Comparison of ENCODE assay signal across 12 cellular contexts in genomic region chr3:128623762-128624176, GRCh38. TPM values are rescaled to one million over a fixed set of nuclear protein-coding genes. Genes with fewer than 3 reads are reported as not detected.
DNase-seq lines count a peak whose midpoint lies in the region; ATAC-seq and TF ChIP-seq lines count a peak whose summit lies in the region.
"Had no signal": no experiment of that assay in that cellular context is flagged by ENCODE, and none has a peak within 500 bp of the region (broad histone marks: within the 10 kb centered on the region; RNA-seq: fewer than 3 reads in every experiment).

No MANE protein-coding gene starts in this region.

- H3K4me3 ChIP-seq in HEK293 (ENCODE audit: low read depth, low read length) (no peak overlapping the region), gastroesophageal sphincter (no peak overlapping the region), skeletal muscle cell (ENCODE audit: low read depth, low read length) (no peak overlapping the region), PC-9 (no peak overlapping the region)

- intact Hi-C loops in activated CD8-positive, alpha-beta T cell treated with anti-CD3 and anti-CD28 coated beads for 36 hours (cut with micrococcal nuclease): no loop called here
- intact Hi-C loops in PC-9 (cut with micrococcal nuclease; ENCODE audit: unreplicated experiment): no loop called here

- no peak overlapping the region for H2AFZ ChIP-seq in PC-9

- H3K36me3 ChIP-seq in HEK293 (ENCODE audit: control insufficient read depth in 2 of 2, insufficient read depth in 1 of 2, low read length in 2 of 2) (peaks cover 33 to 92% of the 10 kb centered on the region in 2 experiments), gastroesophageal sphincter (peaks cover 0 to 99% of the 10 kb centered on the region in 2 donors), PC-9 (ENCODE audit: low read depth) (peaks cover 52% of the 10 kb centered on the region)

- TF ChIP-seq CTCF in HEK293 (tag by site-specific recombination; IDR thresholded peaks at IDR 0.05): no peak
- TF ChIP-seq CTCF in activated CD8-positive, alpha-beta T cell treated with anti-CD3 and anti-CD28 coated beads for 36 hours (IDR thresholded peaks at IDR 0.05): no peak
- no peak for TF ChIP-seq CTCF in gastroesophageal sphincter (IDR thresholded peaks at IDR 0.05)
- no peak for TF ChIP-seq CTCF in PC-9 (conservative IDR thresholded peaks at IDR 0.05)

- WGBS in gastroesophageal sphincter (ENCODE audit: low coverage in 1 of 2), 2 donors: 43 to 63% methylated on average over 6 to 7 of the region's 7 CpGs

- ATAC-seq in activated CD8-positive, alpha-beta T cell treated with anti-CD3 and anti-CD28 coated beads for 36 hours: no peak
- ATAC-seq in gastroesophageal sphincter: peak; percentile 51
- no peak for ATAC-seq in GM21423 (IDR thresholded peaks at IDR 0.05; ENCODE audit: unreplicated experiment)

- CTCF ChIA-PET in HEK293 (lab: Yijun Ruan, JAX): no interaction called here
- CTCF ChIA-PET in activated CD8-positive, alpha-beta T cell treated with anti-CD3 and anti-CD28 coated beads for 36 hours (lab: Charles Lee): no interaction called here
- CTCF ChIA-PET in PC-9 (lab: Charles Lee): no interaction called here

- H3K9me2 ChIP-seq in PC-9 (ENCODE audit: insufficient read depth): no peaks in the 10 kb centered on the region

- H3K4me3 Mint-ChIP-seq in activated CD8-positive, alpha-beta T cell treated with anti-CD3 and anti-CD28 coated beads for 36 hours: no peak overlapping the region

- POLR2A ChIA-PET in HEK293 (lab: Yijun Ruan, JAX) (no interaction called here), PC-9 (lab: Charles Lee; ENCODE audit: unreplicated experiment) (no interaction called here)
- POLR2A ChIA-PET in activated CD8-positive, alpha-beta T cell treated with anti-CD3 and anti-CD28 coated beads for 36 hours (lab: Charles Lee): interaction anchor here (0.6 kb wide), 1 partner anchor 255 kb away, joined by 3 read pairs; no protein-coding TSS in a partner anchor

- no peak for TF ChIP-seq POLR2A in gastroesophageal sphincter (IDR thresholded peaks at IDR 0.05)

- H3F3A ChIP-seq in PC-9 (ENCODE audit: insufficient read depth, low read depth): peaks cover 10% of the 10 kb centered on the region; the same call in 1 of the 2 replicates

- peaks cover 58% of the 10 kb centered on the region for H3K36me3 Mint-ChIP-seq in activated CD8-positive, alpha-beta T cell treated with anti-CD3 and anti-CD28 coated beads for 36 hours (ENCODE audit: low read depth)

- H4K20me1 ChIP-seq in PC-9 (ENCODE audit: insufficient read depth): peaks cover 18% of the 10 kb centered on the region

- H3K9me3 Mint-ChIP-seq in activated CD8-positive, alpha-beta T cell treated with anti-CD3 and anti-CD28 coated beads for 36 hours: no peaks in the 10 kb centered on the region

- H3K9me3 ChIP-seq in HEK293 (ENCODE audit: control insufficient read depth, insufficient read depth, low read depth, low read length) (no peaks in the 10 kb centered on the region), gastroesophageal sphincter (no peaks in the 10 kb centered on the region), PC-9 (ENCODE audit: insufficient read depth, low read depth) (no peaks in the 10 kb centered on the region)

- no peak overlapping the region for H3K4me2 ChIP-seq in PC-9

- H3K4me1 ChIP-seq in HEK293 (ENCODE audit: control insufficient read depth, insufficient read depth, low read length): no peaks in the 10 kb centered on the region
- H3K4me1 ChIP-seq in gastroesophageal sphincter: peaks cover 0 to 42% (median 8%) of the 10 kb centered on the region in 3 donors
- H3K4me1 ChIP-seq in PC-9 (replicated peaks; ENCODE audit: insufficient read depth): no peaks in the 10 kb centered on the region

- H3K27ac ChIP-seq in HEK293 (ENCODE audit: extremely low read depth, low read depth, low read length): no peak overlapping the region
- peak overlapping the region in 3 of 4 donors; percentile 59 to 72 (median 60) for H3K27ac ChIP-seq in gastroesophageal sphincter
- no peak overlapping the region for H3K27ac ChIP-seq in PC-9
- H3K27ac ChIP-seq: VCaP had no signal

- H3K27me3 Mint-ChIP-seq in activated CD8-positive, alpha-beta T cell treated with anti-CD3 and anti-CD28 coated beads for 36 hours: no peaks in the 10 kb centered on the region

- H3K4me1 Mint-ChIP-seq in activated CD8-positive, alpha-beta T cell treated with anti-CD3 and anti-CD28 coated beads for 36 hours (ENCODE audit: low read depth): peaks cover 21% of the 10 kb centered on the region

- TF ChIP-seq EP300 in gastroesophageal sphincter (IDR thresholded peaks at IDR 0.05): no peak

- 0 out of 2 replicates have a peak, but pooled peaks cover 9% of the 10 kb centered on the region for H3K79me2 ChIP-seq in PC-9 (ENCODE audit: low read depth)

- no peaks in the 10 kb centered on the region for H3K27me3 ChIP-seq in gastroesophageal sphincter
- H3K27me3 ChIP-seq in PC-9 (ENCODE audit: insufficient read depth, low read depth): no peaks in the 10 kb centered on the region

- no peak for DNase-seq in activated CD8-positive, alpha-beta T cell treated with anti-CD3 and anti-CD28 coated beads for 36 hours
- peak; percentile 87 for DNase-seq in skeletal muscle cell (ENCODE audit: low read depth)
- DNase-seq in PC-9: no peak
- no peak for DNase-seq in COR-L47 (lab: John Stamatoyannopoulos, UW)
- no peak for DNase-seq in DMS53 (lab: John Stamatoyannopoulos, UW)
- DNase-seq: effector CD8-positive, alpha-beta T cell; NCI-H2029; stimulated activated CD4-positive, alpha-beta T cell treated with anti-CD3 and anti-CD28 coated beads, Interleukin-2, amount 100 ng/mL, for 24 hours had no signal

- H3K27ac Mint-ChIP-seq in activated CD8-positive, alpha-beta T cell treated with anti-CD3 and anti-CD28 coated beads for 36 hours: peak overlapping the region; percentile 25

- BruUV-seq in PC-9 (replicated peaks; lab: Mats Ljungman, UMichigan): no TSS peak

TF ChIP-seq in HEK293, 187 proteins besides CTCF, POLR2A, EP300 and RAD21:
- TF ChIP-seq ZNF585B (tag by site-specific recombination; IDR thresholded peaks at IDR 0.05) (no peak), ZSCAN4 (tag by site-specific recombination; IDR thresholded peaks at IDR 0.05) (0 out of 2 replicates have a peak, but pooled peaks have one; percentile 53), ZNF280D (tag by site-specific recombination; IDR thresholded peaks at IDR 0.05) (no peak), ZNF707 (tag by site-specific recombination; IDR thresholded peaks at IDR 0.05) (no peak), ZNF423 (tag by site-specific recombination; IDR thresholded peaks at IDR 0.05) (no peak), HOXC10 (CRISPR knock-in tag; IDR thresholded peaks at IDR 0.05) (no peak)
TF ChIP-seq in HEK293: peak in this region for 1.

RNA-seq across cellular contexts. Expression of gene RPN1, which starts 26.8 kb away (rescaled TPM):
- 100 to 1,000 TPM; 133 TPM for total RNA-seq in activated CD8-positive, alpha-beta T cell treated with anti-CD3 and anti-CD28 coated beads for 36 hours
- total RNA-seq in gastroesophageal sphincter: 100 to 1,000 TPM; 144 to 243 (median 182) TPM
- 185 and 191 TPM in 2 replicates for total RNA-seq in PC-9 (2021)

Comparison
In these comparisons a context has a peak if more than half of its experiments do, and no peak if none do; other contexts are left out.
1. H3K27ac ChIP-seq: peak in gastroesophageal sphincter (3 of 4); none in HEK293 (single experiment) and PC-9 (single experiment).